In the genomic region with DNA sequence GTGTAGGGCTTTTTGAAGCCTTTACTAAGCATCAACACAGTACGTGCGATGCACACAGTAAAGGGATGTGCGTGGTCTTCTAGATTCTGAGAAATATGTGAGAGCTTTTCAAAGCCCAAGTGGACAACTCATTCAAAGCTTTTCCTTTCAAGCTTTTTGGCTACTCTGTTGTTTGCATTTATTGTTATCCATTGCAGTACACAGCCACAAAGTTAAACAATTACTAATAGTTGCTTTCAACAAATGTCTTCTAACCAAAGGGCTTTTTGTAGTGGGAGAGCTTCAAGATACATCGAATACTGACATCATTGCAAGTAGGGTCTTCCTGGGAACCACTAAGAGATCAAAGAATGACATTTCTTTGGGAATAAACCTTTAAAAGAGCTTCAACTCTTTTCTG, we compare ENCODE assay signal across 1 cellular context.
TF ChIP-seq lines count a peak whose summit lies in the region.

No MANE protein-coding gene starts in this region.

TF ChIP-seq in GM23338, 12 proteins besides CTCF, POLR2A, EP300 and RAD21:
- TF ChIP-seq, protein P1, sequence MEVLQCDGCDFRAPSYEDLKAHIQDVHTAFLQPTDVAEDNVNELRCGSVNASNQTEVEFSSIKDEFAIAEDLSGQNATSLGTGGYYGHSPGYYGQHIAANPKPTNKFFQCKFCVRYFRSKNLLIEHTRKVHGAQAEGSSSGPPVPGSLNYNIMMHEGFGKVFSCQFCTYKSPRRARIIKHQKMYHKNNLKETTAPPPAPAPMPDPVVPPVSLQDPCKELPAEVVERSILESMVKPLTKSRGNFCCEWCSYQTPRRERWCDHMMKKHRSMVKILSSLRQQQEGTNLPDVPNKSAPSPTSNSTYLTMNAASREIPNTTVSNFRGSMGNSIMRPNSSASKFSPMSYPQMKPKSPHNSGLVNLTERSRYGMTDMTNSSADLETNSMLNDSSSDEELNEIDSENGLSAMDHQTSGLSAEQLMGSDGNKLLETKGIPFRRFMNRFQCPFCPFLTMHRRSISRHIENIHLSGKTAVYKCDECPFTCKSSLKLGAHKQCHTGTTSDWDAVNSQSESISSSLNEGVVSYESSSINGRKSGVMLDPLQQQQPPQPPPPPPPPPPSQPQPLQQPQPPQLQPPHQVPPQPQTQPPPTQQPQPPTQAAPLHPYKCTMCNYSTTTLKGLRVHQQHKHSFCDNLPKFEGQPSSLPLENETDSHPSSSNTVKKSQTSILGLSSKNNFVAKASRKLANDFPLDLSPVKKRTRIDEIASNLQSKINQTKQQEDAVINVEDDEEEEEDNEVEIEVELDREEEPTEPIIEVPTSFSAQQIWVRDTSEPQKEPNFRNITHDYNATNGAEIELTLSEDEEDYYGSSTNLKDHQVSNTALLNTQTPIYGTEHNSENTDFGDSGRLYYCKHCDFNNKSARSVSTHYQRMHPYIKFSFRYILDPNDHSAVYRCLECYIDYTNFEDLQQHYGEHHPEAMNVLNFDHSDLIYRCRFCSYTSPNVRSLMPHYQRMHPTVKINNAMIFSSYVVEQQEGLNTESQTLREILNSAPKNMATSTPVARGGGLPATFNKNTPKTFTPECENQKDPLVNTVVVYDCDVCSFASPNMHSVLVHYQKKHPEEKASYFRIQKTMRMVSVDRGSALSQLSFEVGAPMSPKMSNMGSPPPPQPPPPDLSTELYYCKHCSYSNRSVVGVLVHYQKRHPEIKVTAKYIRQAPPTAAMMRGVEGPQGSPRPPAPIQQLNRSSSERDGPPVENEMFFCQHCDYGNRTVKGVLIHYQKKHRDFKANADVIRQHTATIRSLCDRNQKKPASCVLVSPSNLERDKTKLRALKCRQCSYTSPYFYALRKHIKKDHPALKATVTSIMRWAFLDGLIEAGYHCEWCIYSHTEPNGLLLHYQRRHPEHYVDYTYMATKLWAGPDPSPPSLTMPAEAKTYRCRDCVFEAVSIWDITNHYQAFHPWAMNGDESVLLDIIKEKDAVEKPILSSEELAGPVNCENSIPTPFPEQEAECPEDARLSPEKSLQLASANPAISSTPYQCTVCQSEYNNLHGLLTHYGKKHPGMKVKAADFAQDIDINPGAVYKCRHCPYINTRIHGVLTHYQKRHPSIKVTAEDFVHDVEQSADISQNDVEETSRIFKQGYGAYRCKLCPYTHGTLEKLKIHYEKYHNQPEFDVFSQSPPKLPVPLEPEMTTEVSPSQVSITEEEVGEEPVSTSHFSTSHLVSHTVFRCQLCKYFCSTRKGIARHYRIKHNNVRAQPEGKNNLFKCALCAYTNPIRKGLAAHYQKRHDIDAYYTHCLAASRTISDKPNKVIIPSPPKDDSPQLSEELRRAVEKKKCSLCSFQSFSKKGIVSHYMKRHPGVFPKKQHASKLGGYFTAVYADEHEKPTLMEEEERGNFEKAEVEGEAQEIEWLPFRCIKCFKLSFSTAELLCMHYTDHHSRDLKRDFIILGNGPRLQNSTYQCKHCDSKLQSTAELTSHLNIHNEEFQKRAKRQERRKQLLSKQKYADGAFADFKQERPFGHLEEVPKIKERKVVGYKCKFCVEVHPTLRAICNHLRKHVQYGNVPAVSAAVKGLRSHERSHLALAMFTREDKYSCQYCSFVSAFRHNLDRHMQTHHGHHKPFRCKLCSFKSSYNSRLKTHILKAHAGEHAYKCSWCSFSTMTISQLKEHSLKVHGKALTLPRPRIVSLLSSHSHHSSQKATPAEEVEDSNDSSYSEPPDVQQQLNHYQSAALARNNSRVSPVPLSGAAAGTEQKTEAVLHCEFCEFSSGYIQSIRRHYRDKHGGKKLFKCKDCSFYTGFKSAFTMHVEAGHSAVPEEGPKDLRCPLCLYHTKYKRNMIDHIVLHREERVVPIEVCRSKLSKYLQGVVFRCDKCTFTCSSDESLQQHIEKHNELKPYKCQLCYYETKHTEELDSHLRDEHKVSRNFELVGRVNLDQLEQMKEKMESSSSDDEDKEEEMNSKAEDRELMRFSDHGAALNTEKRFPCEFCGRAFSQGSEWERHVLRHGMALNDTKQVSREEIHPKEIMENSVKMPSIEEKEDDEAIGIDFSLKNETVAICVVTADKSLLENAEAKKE (CRISPR knock-in tag; IDR thresholded peaks at IDR 0.05): no peak
- TF ChIP-seq POLR2AphosphoS5 (IDR thresholded peaks at IDR 0.05; ENCODE audit: low read depth) (no peak), ZNF331 (CRISPR knock-in tag; IDR thresholded peaks at IDR 0.05; ENCODE audit: low read depth) (no peak), NANOG (IDR thresholded peaks at IDR 0.05; ENCODE audit: borderline replicate concordance) (no peak), CREB1 (CRISPR knock-in tag; IDR thresholded peaks at IDR 0.05; ENCODE audit: low read depth) (no peak), JUNB (IDR thresholded peaks at IDR 0.05; ENCODE audit: unreplicated experiment) (no peak), EZH2 (IDR thresholded peaks at IDR 0.05; ENCODE audit: low read depth, unreplicated experiment) (no peak), STAT1 (IDR thresholded peaks at IDR 0.05; ENCODE audit: unreplicated experiment) (no peak), ZNF114 (CRISPR knock-in tag; IDR thresholded peaks at IDR 0.05) (no peak), EZH2phosphoT487 (IDR thresholded peaks at IDR 0.05; ENCODE audit: unreplicated experiment) (no peak)
- TF ChIP-seq, protein P2, sequence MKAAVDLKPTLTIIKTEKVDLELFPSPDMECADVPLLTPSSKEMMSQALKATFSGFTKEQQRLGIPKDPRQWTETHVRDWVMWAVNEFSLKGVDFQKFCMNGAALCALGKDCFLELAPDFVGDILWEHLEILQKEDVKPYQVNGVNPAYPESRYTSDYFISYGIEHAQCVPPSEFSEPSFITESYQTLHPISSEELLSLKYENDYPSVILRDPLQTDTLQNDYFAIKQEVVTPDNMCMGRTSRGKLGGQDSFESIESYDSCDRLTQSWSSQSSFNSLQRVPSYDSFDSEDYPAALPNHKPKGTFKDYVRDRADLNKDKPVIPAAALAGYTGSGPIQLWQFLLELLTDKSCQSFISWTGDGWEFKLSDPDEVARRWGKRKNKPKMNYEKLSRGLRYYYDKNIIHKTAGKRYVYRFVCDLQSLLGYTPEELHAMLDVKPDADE (IDR thresholded peaks at IDR 0.05): no peak
- TF ChIP-seq, protein P3, sequence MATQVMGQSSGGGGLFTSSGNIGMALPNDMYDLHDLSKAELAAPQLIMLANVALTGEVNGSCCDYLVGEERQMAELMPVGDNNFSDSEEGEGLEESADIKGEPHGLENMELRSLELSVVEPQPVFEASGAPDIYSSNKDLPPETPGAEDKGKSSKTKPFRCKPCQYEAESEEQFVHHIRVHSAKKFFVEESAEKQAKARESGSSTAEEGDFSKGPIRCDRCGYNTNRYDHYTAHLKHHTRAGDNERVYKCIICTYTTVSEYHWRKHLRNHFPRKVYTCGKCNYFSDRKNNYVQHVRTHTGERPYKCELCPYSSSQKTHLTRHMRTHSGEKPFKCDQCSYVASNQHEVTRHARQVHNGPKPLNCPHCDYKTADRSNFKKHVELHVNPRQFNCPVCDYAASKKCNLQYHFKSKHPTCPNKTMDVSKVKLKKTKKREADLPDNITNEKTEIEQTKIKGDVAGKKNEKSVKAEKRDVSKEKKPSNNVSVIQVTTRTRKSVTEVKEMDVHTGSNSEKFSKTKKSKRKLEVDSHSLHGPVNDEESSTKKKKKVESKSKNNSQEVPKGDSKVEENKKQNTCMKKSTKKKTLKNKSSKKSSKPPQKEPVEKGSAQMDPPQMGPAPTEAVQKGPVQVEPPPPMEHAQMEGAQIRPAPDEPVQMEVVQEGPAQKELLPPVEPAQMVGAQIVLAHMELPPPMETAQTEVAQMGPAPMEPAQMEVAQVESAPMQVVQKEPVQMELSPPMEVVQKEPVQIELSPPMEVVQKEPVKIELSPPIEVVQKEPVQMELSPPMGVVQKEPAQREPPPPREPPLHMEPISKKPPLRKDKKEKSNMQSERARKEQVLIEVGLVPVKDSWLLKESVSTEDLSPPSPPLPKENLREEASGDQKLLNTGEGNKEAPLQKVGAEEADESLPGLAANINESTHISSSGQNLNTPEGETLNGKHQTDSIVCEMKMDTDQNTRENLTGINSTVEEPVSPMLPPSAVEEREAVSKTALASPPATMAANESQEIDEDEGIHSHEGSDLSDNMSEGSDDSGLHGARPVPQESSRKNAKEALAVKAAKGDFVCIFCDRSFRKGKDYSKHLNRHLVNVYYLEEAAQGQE (IDR thresholded peaks at IDR 0.05; ENCODE audit: unreplicated experiment): no peak
